27 cellular contexts compared by ENCODE assay signal in the genomic region with DNA sequence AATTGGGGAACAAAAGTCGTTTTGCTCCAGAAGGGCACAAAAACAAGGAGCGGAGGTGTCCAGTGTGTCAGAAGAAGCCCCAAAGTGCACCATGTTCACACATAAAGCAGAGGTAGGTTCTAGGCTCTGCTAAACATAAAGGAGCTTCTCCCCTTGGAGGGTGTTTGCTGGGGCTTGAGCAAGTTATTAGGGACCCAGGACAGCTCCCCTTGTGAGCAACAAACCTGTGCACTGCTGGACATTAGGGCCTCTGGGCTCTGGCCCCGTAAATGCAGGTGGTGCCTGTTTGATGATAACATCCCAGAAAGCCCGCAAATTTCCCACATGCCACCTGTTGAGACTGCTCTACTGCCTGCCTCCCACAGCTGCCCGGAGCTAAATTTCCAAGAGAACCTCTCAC.
"Had no signal": no experiment of that assay in that cellular context is flagged by ENCODE, and none has a peak within 500 bp of the region (broad histone marks: within the 10 kb centered on the region; RNA-seq: fewer than 3 reads in every experiment).

No MANE protein-coding gene starts in this region.

- DNase-seq: colonic mucosa; effector CD8-positive, alpha-beta T cell; endodermal cell; foreskin fibroblast; gastrocnemius medialis; head of caudate nucleus; left cardiac atrium; left lung; mesenchymal stem cell; mucosa of descending colon; naive B cell; stimulated activated CD4-positive, alpha-beta T cell treated with anti-CD3 and anti-CD28 coated beads, Interleukin-12 subunit alpha, Interleukin-12 subunit beta, amount 100 ng/mL, for 4 hours; stimulated activated CD4-positive, alpha-beta T cell treated with anti-CD3 and anti-CD28 coated beads, Interleukin-1b, Interleukin-23, amount 100 ng/mL, for 48 hours; stimulated activated CD4-positive, alpha-beta T cell treated with anti-CD3 and anti-CD28 coated beads, Interleukin-4, amount 100 ng/mL, for 1 hour; stimulated activated CD8-positive, alpha-beta memory T cell treated with anti-CD3 and anti-CD28 coated beads, Interleukin-4, amount 100 ng/mL, for 48 hours; stimulated activated naive CD4-positive, alpha-beta T cell treated with Interleukin-2 at 50 U/mL for 16 hours; upper lobe of left lung had no signal

- H3K4me3 ChIP-seq: colonic mucosa, gastrocnemius medialis, hepatocyte, left lung, mucosa of descending colon, right atrium auricular region, smooth muscle cell, thoracic aorta, tibial nerve, upper lobe of left lung had no signal

- H3K27me3 ChIP-seq: colonic mucosa, gastrocnemius medialis, hepatocyte, left lung, right atrium auricular region, tibial nerve, upper lobe of left lung had no signal

- H3K27ac ChIP-seq: colonic mucosa, epithelial cell of prostate, gastrocnemius medialis, hepatocyte, left lung, parathyroid adenoma, right atrium auricular region, thoracic aorta, tibial nerve, upper lobe of left lung had no signal

- H3K4me1 ChIP-seq: colonic mucosa, parathyroid adenoma had no signal

- H3K9ac ChIP-seq: parathyroid adenoma had no signal

- H3K36me3 ChIP-seq: gastrocnemius medialis, right atrium auricular region had no signal

- H3K4me2 ChIP-seq: hepatocyte, smooth muscle cell had no signal

- H3K9me3 ChIP-seq: colonic mucosa, gastrocnemius medialis, left lung, mucosa of descending colon, right atrium auricular region, thoracic aorta, tibial nerve, upper lobe of left lung had no signal

- ATAC-seq: esophagus mucosa; gastrocnemius medialis; left cardiac atrium; left lung; mucosa of descending colon; natural killer cell treated with Interleukin-12 subunit alpha and Interleukin-12 subunit beta and Interleukin-15 and Interleukin-18, amount 100 ng/mL, for 72 hours; sciatic nerve had no signal
